37 cellular contexts compared by ENCODE assay signal in genomic region chr18:6843308-6843707, GRCh38.
"Had no signal": no experiment of that assay in that cellular context is flagged by ENCODE, and none has a peak within 500 bp of the region (broad histone marks: within the 10 kb centered on the region; RNA-seq: fewer than 3 reads in every experiment).

No MANE protein-coding gene starts in this region.

- H3K27me3 Mint-ChIP-seq: activated B cell treated with CpG ODN at 0.5 μM for 24 hours; activated CD4-positive, alpha-beta memory T cell treated with anti-CD3 and anti-CD28 coated beads for 36 hours; activated CD4-positive, alpha-beta T cell treated with anti-CD3 and anti-CD28 coated beads, Interleukin-2, amount 10 ng/mL, durations not matched to agents 24 days and 14 days; activated naive CD8-positive, alpha-beta T cell treated with anti-CD3 and anti-CD28 coated beads for 36 hours; activated T-helper 17 cell treated with anti-CD3 and anti-CD28 coated beads, Interleukin-2, amount 50 U/mL, for 72 hours had no signal

- FAIRE-seq: astrocyte, TTC549 had no signal

- H3K4me3 Mint-ChIP-seq: activated B cell treated with CpG ODN at 0.5 μM for 24 hours; activated CD4-positive, alpha-beta memory T cell treated with anti-CD3 and anti-CD28 coated beads for 36 hours; activated CD4-positive, alpha-beta T cell treated with anti-CD3 and anti-CD28 coated beads, Interleukin-2, amount 10 ng/mL, durations not matched to agents 24 days and 14 days; activated CD8-positive, alpha-beta T cell treated with anti-CD3 and anti-CD28 coated beads for 36 hours; activated naive CD4-positive, alpha-beta T cell treated with anti-CD3 and anti-CD28 coated beads for 36 hours; activated naive CD8-positive, alpha-beta T cell treated with anti-CD3 and anti-CD28 coated beads for 36 hours; activated T-cell treated with anti-CD3 and anti-CD28 coated beads, Interleukin-2, amount 50 U/mL, for 4 hours; activated T-cell treated with anti-CD3 and anti-CD28 coated beads, Interleukin-2, amount 50 U/mL, for 72 hours; activated T-helper 1 cell treated with anti-CD3 and anti-CD28 coated beads, Interleukin-12 subunit alpha, Interleukin-12 subunit beta, Interleukin-2, Interleukin-4 antibody, amounts not matched to agents 30 ng/mL and 10 ng/mL and 1 ng/mL, durations not matched to agents 14 hours and 24 hours and 36 hours; activated T-helper 17 cell treated with anti-CD3 and anti-CD28 coated beads, Interleukin-2, amount 50 U/mL, for 72 hours; T-helper 1 cell treated with Interleukin-12 subunit alpha and Interleukin-12 subunit beta and Interleukin-4 antibody, amounts not matched to agents 30 μg/mL and 1 μg/mL, for 36 hours; T-helper 2 cell treated with Interferon-gamma antibody and Interleukin-4, amounts not matched to agents 5 μg/mL and 100 μg/mL, for 36 hours had no signal

- H3K36me3 Mint-ChIP-seq: activated CD4-positive, alpha-beta memory T cell treated with anti-CD3 and anti-CD28 coated beads for 36 hours; activated naive CD4-positive, alpha-beta T cell treated with anti-CD3 and anti-CD28 coated beads, Interleukin-2, amount 50 U/mL, for 72 hours; activated naive CD8-positive, alpha-beta T cell treated with anti-CD3 and anti-CD28 coated beads for 36 hours had no signal

- H3K27ac Mint-ChIP-seq: activated B cell treated with CpG ODN at 0.5 μM for 24 hours; activated CD4-positive, alpha-beta memory T cell treated with anti-CD3 and anti-CD28 coated beads for 36 hours; activated CD4-positive, alpha-beta T cell treated with anti-CD3 and anti-CD28 coated beads, Interleukin-2, amount 10 ng/mL, durations not matched to agents 24 days and 14 days; activated CD8-positive, alpha-beta T cell treated with anti-CD3 and anti-CD28 coated beads for 36 hours; activated naive CD4-positive, alpha-beta T cell treated with anti-CD3 and anti-CD28 coated beads for 36 hours; activated naive CD4-positive, alpha-beta T cell treated with anti-CD3 and anti-CD28 coated beads, Interleukin-2, amount 50 U/mL, for 72 hours; activated naive CD8-positive, alpha-beta T cell treated with anti-CD3 and anti-CD28 coated beads for 36 hours; activated T-cell treated with anti-CD3 and anti-CD28 coated beads, Interleukin-2, amount 50 U/mL, for 72 hours; activated T-helper 1 cell treated with anti-CD3 and anti-CD28 coated beads, Interleukin-12 subunit alpha, Interleukin-12 subunit beta, Interleukin-2, Interleukin-4 antibody, amounts not matched to agents 30 ng/mL and 10 ng/mL and 1 ng/mL, durations not matched to agents 14 hours and 24 hours and 36 hours; activated T-helper 17 cell treated with anti-CD3 and anti-CD28 coated beads, Interleukin-2, amount 50 U/mL, for 72 hours; T-helper 1 cell treated with Interleukin-12 subunit alpha and Interleukin-12 subunit beta and Interleukin-4 antibody, amounts not matched to agents 30 μg/mL and 1 μg/mL, for 36 hours; T-helper 2 cell treated with Interferon-gamma antibody and Interleukin-4, amounts not matched to agents 5 μg/mL and 100 μg/mL, for 36 hours had no signal

- H3K4me1 Mint-ChIP-seq: activated B cell treated with CpG ODN at 0.5 μM for 24 hours; activated CD4-positive, alpha-beta T cell treated with anti-CD3 and anti-CD28 coated beads, Interleukin-2, amount 10 ng/mL, durations not matched to agents 24 days and 14 days; activated naive CD8-positive, alpha-beta T cell treated with anti-CD3 and anti-CD28 coated beads for 36 hours; activated T-helper 17 cell treated with anti-CD3 and anti-CD28 coated beads, Interleukin-2, amount 50 U/mL, for 72 hours had no signal

- H3K4me3 ChIP-seq: adrenal gland, body of pancreas, breast epithelium had no signal

- H3K27me3 ChIP-seq: adrenal gland, body of pancreas, brain microvascular endothelial cell, breast epithelium had no signal

- H3K9me3 Mint-ChIP-seq: activated CD4-positive, alpha-beta T cell treated with anti-CD3 and anti-CD28 coated beads, Interleukin-2, amount 10 ng/mL, durations not matched to agents 24 days and 14 days; activated naive CD4-positive, alpha-beta T cell treated with anti-CD3 and anti-CD28 coated beads for 36 hours; T-helper 1 cell treated with Interleukin-12 subunit alpha and Interleukin-12 subunit beta and Interleukin-4 antibody, amounts not matched to agents 30 μg/mL and 1 μg/mL, for 36 hours had no signal

- DNase-seq: activated B cell treated with CpG ODN at 0.5 μM for 24 hours; activated CD4-positive, alpha-beta memory T cell treated with anti-CD3 and anti-CD28 coated beads for 36 hours; activated CD4-positive, alpha-beta T cell treated with anti-CD3 and anti-CD28 coated beads for 4 hours; activated CD4-positive, alpha-beta T cell treated with anti-CD3 and anti-CD28 coated beads, Interleukin-2, amount 10 ng/mL, durations not matched to agents 24 days and 14 days; activated CD4-positive, alpha-beta T cell treated with anti-CD3 and anti-CD28 coated beads, Interleukin-2, amount 50 U/mL, for 1 hour; activated CD4-positive, alpha-beta T cell treated with anti-CD3 and anti-CD28 coated beads, Interleukin-2, amount 50 U/mL, for 4 hours; activated CD4-positive, CD25-positive, alpha-beta regulatory T cell treated with anti-CD3 and anti-CD28 coated beads, Interleukin-2, amount 50 U/mL, for 72 hours; activated CD8-positive, alpha-beta memory T cell treated with anti-CD3 and anti-CD28 coated beads, Interleukin-2, amount 50 U/mL, for 4 hours; activated CD8-positive, alpha-beta T cell treated with anti-CD3 and anti-CD28 coated beads for 36 hours; activated effector memory CD4-positive, alpha-beta T cell treated with anti-CD3 and anti-CD28 coated beads, Interleukin-2, amount 50 U/mL, for 16 hours; activated gamma-delta T cell treated with Interleukin-2 at 50 U/mL for 16 hours; activated naive CD4-positive, alpha-beta T cell; activated naive CD4-positive, alpha-beta T cell treated with anti-CD3 and anti-CD28 coated beads for 36 hours; activated naive CD4-positive, alpha-beta T cell treated with anti-CD3 and anti-CD28 coated beads, Interleukin-2, amount 50 U/mL, for 16 hours; activated naive CD8-positive, alpha-beta T cell treated with anti-CD3 and anti-CD28 coated beads for 36 hours; activated T-cell treated with anti-CD3 and anti-CD28 coated beads for 4 hours; activated T-cell treated with anti-CD3 and anti-CD28 coated beads, Interleukin-2, amount 50 U/mL, for 1 hour; activated T-cell treated with anti-CD3 and anti-CD28 coated beads, Interleukin-2, amount 50 U/mL, for 4 hours; activated T-cell treated with anti-CD3 and anti-CD28 coated beads, Interleukin-2, amount 50 U/mL, for 72 hours; adrenal gland; amniotic stem cell; aorta; body of pancreas; brain microvascular endothelial cell; central memory CD4-positive, alpha-beta T cell; T-helper 1 cell; T-helper 2 cell; T-helper 9 cell had no signal

- H3K4me1 ChIP-seq: adrenal gland, body of pancreas, breast epithelium had no signal

- H3K36me3 ChIP-seq: adrenal gland, brain microvascular endothelial cell, breast epithelium had no signal

- H3K9me3 ChIP-seq: adrenal gland, body of pancreas, breast epithelium had no signal

- H3K27ac ChIP-seq: adrenal gland, body of pancreas, brain microvascular endothelial cell, breast epithelium, VCaP had no signal
